26 cellular contexts compared by ENCODE assay signal in the genomic region with DNA sequence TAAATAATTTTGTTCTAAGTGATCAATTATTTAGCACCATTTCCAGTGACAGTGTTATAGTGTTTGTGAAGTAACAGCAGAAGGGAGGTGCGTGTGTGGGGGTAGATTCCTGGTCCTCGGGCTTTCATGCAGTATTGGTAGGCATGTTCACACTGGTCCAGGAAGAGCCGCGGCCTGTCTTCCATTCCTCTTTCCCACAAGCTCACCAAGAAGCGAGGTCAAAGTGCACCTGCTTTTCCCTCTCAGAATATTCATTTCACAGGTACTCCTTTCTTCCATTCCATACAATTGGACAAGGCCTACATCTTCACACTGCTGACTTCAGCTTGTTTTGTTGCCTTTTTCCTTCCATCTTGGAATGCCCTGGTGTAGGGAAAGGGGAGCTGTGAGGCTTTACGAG.
"Had no signal": no experiment of that assay in that cellular context is flagged by ENCODE, and none has a peak within 500 bp of the region (broad histone marks: within the 10 kb centered on the region; RNA-seq: fewer than 3 reads in every experiment).

No MANE protein-coding gene starts in this region.

- H3K4me3 Mint-ChIP-seq: immature natural killer cell; memory B cell; naive thymus-derived CD8-positive, alpha-beta T cell; nephron progenitor cell; stimulated activated naive CD8-positive, alpha-beta T cell treated with anti-CD3 and anti-CD28 coated beads, Interleukin-15, amount 100 ng/mL, for 72 hours had no signal

- H3K9me3 Mint-ChIP-seq: immature natural killer cell; memory B cell; stimulated activated naive CD8-positive, alpha-beta T cell treated with anti-CD3 and anti-CD28 coated beads, Interleukin-15, amount 100 ng/mL, for 72 hours had no signal

- H3K36me3 Mint-ChIP-seq: immature natural killer cell; memory B cell; naive thymus-derived CD8-positive, alpha-beta T cell had no signal

- DNase-seq: dorsolateral prefrontal cortex; effector CD4-positive, alpha-beta T cell; esophagus squamous epithelium; hypothalamus; immature natural killer cell; islet precursor cell; left ventricle myocardium superior; lower lobe of right lung; naive thymus-derived CD8-positive, alpha-beta T cell; nephron progenitor cell; nucleus accumbens; stimulated activated CD4-positive, alpha-beta T cell treated with anti-CD3 and anti-CD28 coated beads, Interleukin-12 subunit alpha, Interleukin-12 subunit beta, amount 100 ng/mL, for 4 hours; stimulated activated CD4-positive, alpha-beta T cell treated with anti-CD3 and anti-CD28 coated beads, Interleukin-1b, Interleukin-23, amount 100 ng/mL, for 48 hours; stimulated activated CD4-positive, alpha-beta T cell treated with anti-CD3 and anti-CD28 coated beads, Interleukin-4, amount 100 ng/mL, for 1 hour; stimulated activated CD8-positive, alpha-beta memory T cell treated with anti-CD3 and anti-CD28 coated beads, Interleukin-4, amount 100 ng/mL, for 48 hours; stimulated activated naive CD4-positive, alpha-beta T cell; stimulated activated naive CD8-positive, alpha-beta T cell treated with anti-CD3 and anti-CD28 coated beads, Interleukin-15, amount 100 ng/mL, for 72 hours; transverse colon; upper lobe of right lung; uterus had no signal

- H3K4me3 ChIP-seq: dorsolateral prefrontal cortex, esophagus squamous epithelium, lower lobe of right lung, prostate gland, right atrium auricular region, smooth muscle cell, suprapubic skin, transverse colon, upper lobe of right lung, uterus had no signal

- H3K4me1 Mint-ChIP-seq: immature natural killer cell; naive thymus-derived CD8-positive, alpha-beta T cell; stimulated activated naive CD8-positive, alpha-beta T cell treated with anti-CD3 and anti-CD28 coated beads, Interleukin-15, amount 100 ng/mL, for 72 hours had no signal

- H3K9me3 ChIP-seq: esophagus squamous epithelium, lower lobe of right lung, prostate gland, right atrium auricular region, suprapubic skin, transverse colon, upper lobe of right lung, uterus had no signal

- H3K4me1 ChIP-seq: lower lobe of right lung, prostate gland, transverse colon, upper lobe of right lung, uterus had no signal

- H3K27ac Mint-ChIP-seq: immature natural killer cell; memory B cell; naive thymus-derived CD8-positive, alpha-beta T cell; nephron progenitor cell; stimulated activated naive CD8-positive, alpha-beta T cell treated with anti-CD3 and anti-CD28 coated beads, Interleukin-15, amount 100 ng/mL, for 72 hours had no signal

- ATAC-seq: left ventricle myocardium superior; lower lobe of right lung; naive thymus-derived CD8-positive, alpha-beta T cell; sciatic nerve; stimulated activated naive CD8-positive, alpha-beta T cell treated with anti-CD3 and anti-CD28 coated beads, Interleukin-15, amount 100 ng/mL, for 72 hours; upper lobe of right lung had no signal

- H3K27me3 ChIP-seq: esophagus squamous epithelium, right atrium auricular region, suprapubic skin, transverse colon, upper lobe of right lung, uterus had no signal

- H3K36me3 ChIP-seq: esophagus squamous epithelium, lower lobe of right lung, prostate gland, right atrium auricular region, suprapubic skin, transverse colon, upper lobe of right lung, uterus had no signal

- H3K27ac ChIP-seq: dorsolateral prefrontal cortex, esophagus squamous epithelium, lower lobe of right lung, prostate gland, right atrium auricular region, suprapubic skin, transverse colon, upper lobe of right lung had no signal
